ENCODE assay signal across 9 cellular contexts in genomic region chr6:156563710-156564109, GRCh38.
DNase-seq lines count a peak whose midpoint lies in the region; ATAC-seq and TF ChIP-seq lines count a peak whose summit lies in the region.
"Had no signal": no experiment of that assay in that cellular context is flagged by ENCODE, and none has a peak within 500 bp of the region (broad histone marks: within the 10 kb centered on the region; RNA-seq: fewer than 3 reads in every experiment).

No MANE protein-coding gene starts in this region.

- H3K79me2 ChIP-seq in SU-DHL-6 (ENCODE audit: insufficient read depth, low read length), result no peaks in the 10 kb centered on the region

- H3K4me3 ChIP-seq in SU-DHL-6 (ENCODE audit: insufficient read depth, low read length, poor library complexity, severe bottlenecking), result peak overlapping the region; percentile 7
- H3K4me3 ChIP-seq in psoas muscle, result no peak overlapping the region
- no peak overlapping the region for H3K4me3 ChIP-seq in transverse colon
- H3K4me3 ChIP-seq: GM23248, testis had no signal

- intact Hi-C loops in psoas muscle (cut with DNase I), result loop anchor here (2.0 to 10.0 kb wide), 9 partner anchors 123 to 1236 kb away; partner anchors contain the start of gene ARID1B (in 1 of the 2)
- intact Hi-C loops in transverse colon (cut with DNase I; ENCODE audit: low total_unique reads), result loop anchor here (10.0 kb wide), 1 partner anchor 131 kb away; no protein-coding TSS in a partner anchor

- H3K27me3 ChIP-seq in SU-DHL-6 (ENCODE audit: low read length), result no peaks in the 10 kb centered on the region
- H3K27me3 ChIP-seq in psoas muscle (ENCODE audit: insufficient read depth in 3 of 3, low read length in 2 of 3), result peaks cover 0 to 6% (median 0%) of the 10 kb centered on the region in 3 donors
- H3K27me3 ChIP-seq in transverse colon, result no peaks in the 10 kb centered on the region
- H3K27me3 ChIP-seq: testis had no signal

- no peaks in the 10 kb centered on the region for H3K36me3 ChIP-seq in SU-DHL-6 (ENCODE audit: low read length)
- no peaks in the 10 kb centered on the region for H3K36me3 ChIP-seq in psoas muscle (ENCODE audit: insufficient read depth in 1 of 2, low read depth in 1 of 2)
- H3K36me3 ChIP-seq in transverse colon, result no peaks in the 10 kb centered on the region

- 23 to 40% (median 23%) methylated on average over 9 of the region's 9 CpGs for WGBS in psoas muscle, 3 donors
- WGBS in transverse colon (ENCODE audit: low coverage in 1 of 2), 2 donors, result 58% methylated on average over 9 of the region's 9 CpGs; no CpG with 5 or more reads in 1 of the 2 donors

- DNase-seq in NCI-H1092 treated with DMSO at 0.1 percent for 48 hours (lab: John Stamatoyannopoulos, UW) (peak; percentile 92), NCI-H2171 treated with DMSO at 0.1 percent for 48 hours (lab: John Stamatoyannopoulos, UW) (peak; percentile 93), psoas muscle (no peak), H4 (ENCODE audit: low spot score) (no peak), transverse colon (no peak), cerebellar nuclear complex (lab: John Stamatoyannopoulos, UW) (no peak)

- H3K9me2 ChIP-seq in SU-DHL-6 (replicated peaks; ENCODE audit: insufficient read depth, low read length), result no peaks in the 10 kb centered on the region

- H3K27ac ChIP-seq in SU-DHL-6 (ENCODE audit: low read depth, low read length) (peak overlapping the region; percentile 76), psoas muscle (no peak overlapping the region), transverse colon (no peak overlapping the region)
- H3K27ac ChIP-seq: GM23248, testis had no signal

- in situ Hi-C loops in transverse colon (cut with MboI; ENCODE audit: low pct_ligation_motif_present in 1 of 4, low pct_unique_long_range_greater_than_20kb in 1 of 4, low sequenced_read_pairs in 3 of 4), result loop anchor here (10.0 to 25.0 kb wide), 5 partner anchors 199 to 1226 kb away; no protein-coding TSS in a partner anchor

- peaks cover 7% of the 10 kb centered on the region; the same call in 1 of the 2 replicates for H3F3A ChIP-seq in SU-DHL-6 (ENCODE audit: insufficient read depth)

- no peaks in the 10 kb centered on the region for H4K20me1 ChIP-seq in SU-DHL-6 (ENCODE audit: low read depth, low read length)

- H2AFZ ChIP-seq in SU-DHL-6 (ENCODE audit: low read depth, low read length, severe bottlenecking), result peak overlapping the region; percentile 44
- H2AFZ ChIP-seq: GM23248 had no signal

- peak in 3 of 4 donors; percentile 44 to 79 (median 75) for ATAC-seq in psoas muscle

- H3K9ac ChIP-seq in SU-DHL-6 (ENCODE audit: low read length), result peak overlapping the region; percentile 12; the same call in 1 of the 2 replicates
- H3K9ac ChIP-seq: GM23248 had no signal

- H3K9me3 ChIP-seq in SU-DHL-6 (ENCODE audit: insufficient read depth, low read length) (no peaks in the 10 kb centered on the region), psoas muscle (no peaks in the 10 kb centered on the region), transverse colon (no peaks in the 10 kb centered on the region)
- H3K9me3 ChIP-seq: testis had no signal

- TF ChIP-seq EP300 in transverse colon (IDR thresholded peaks at IDR 0.05; ENCODE audit: low read depth), result no peak

- H3K4me2 ChIP-seq in SU-DHL-6 (ENCODE audit: low read depth, low read length, poor library complexity, severe bottlenecking), result peak overlapping the region; percentile 69

- no peak for TF ChIP-seq POLR2A in transverse colon (IDR thresholded peaks at IDR 0.05)

- H3K4me1 ChIP-seq in psoas muscle, result no peaks in the 10 kb centered on the region
- peaks cover 0 to 10% (median 0%) of the 10 kb centered on the region in 4 donors for H3K4me1 ChIP-seq in transverse colon
- H3K4me1 ChIP-seq: testis had no signal

- TF ChIP-seq CTCF in SU-DHL-6 (IDR thresholded peaks at IDR 0.05; ENCODE audit: insufficient read depth, low read length, poor library complexity, severe bottlenecking) (no peak), psoas muscle (IDR thresholded peaks at IDR 0.05) (no peak), transverse colon (IDR thresholded peaks at IDR 0.05) (no peak)

Comparison
In these comparisons a context has a peak if more than half of its experiments do, and no peak if none do; other contexts are left out.
1. DNase-seq: peak in NCI-H1092 treated with DMSO at 0.1 percent for 48 hours (single experiment) and NCI-H2171 treated with DMSO at 0.1 percent for 48 hours (single experiment); none in psoas muscle (0 of 2), H4 (single experiment), transverse colon (single experiment) and cerebellar nuclear complex (0 of 2).